Comparison of ENCODE assay signal across 13 cellular contexts in the genomic region with DNA sequence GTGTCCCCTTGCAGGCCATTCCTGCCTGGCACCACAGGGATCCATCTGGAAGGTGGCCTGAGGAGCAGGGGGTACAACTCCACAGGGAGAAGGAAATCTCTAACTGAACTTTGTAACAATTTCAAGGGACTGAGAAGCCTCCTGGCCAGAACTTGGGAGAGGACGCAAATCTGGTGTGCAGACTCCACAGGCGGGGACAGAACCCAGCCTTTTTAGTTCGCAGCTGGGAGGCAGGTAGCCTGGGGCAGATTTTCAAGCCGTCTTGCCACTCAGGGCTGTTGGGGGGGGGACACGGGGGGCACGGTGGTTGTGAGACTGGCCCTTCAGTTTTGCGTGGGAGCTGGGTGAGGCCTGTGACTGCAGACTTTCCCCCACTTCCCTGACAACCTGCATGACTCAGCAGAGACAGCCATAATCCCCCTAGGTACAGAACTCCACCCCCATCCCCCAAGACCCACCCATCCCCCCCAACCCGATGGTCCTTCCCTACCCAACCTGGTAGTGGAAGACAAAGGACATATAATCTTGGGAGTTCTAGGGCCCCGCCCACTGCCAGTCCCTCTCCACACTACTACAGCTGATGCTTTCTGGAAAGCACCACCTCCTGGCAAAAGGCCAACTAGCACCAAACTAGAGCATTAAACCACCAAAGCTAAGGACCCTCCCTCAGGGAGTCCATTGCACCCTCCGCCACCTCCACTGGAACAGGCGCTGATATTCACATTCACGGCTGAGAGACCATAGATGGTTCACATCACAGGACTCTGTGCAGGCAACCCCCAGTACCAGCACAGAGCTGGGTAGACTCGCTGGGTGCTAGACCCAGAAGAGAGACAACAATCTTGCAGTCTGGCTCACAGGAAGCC. TPM values are rescaled to one million over a fixed set of nuclear protein-coding genes. Genes with fewer than 3 reads are reported as not detected.
A peak's percentile ranks its signal among the peaks of the same experiment; 100 is the strongest.
DNase-seq lines count a peak whose midpoint lies in the region; ATAC-seq lines count a peak whose summit lies in the region.
"Had no signal": no experiment of that assay in that cellular context is flagged by ENCODE, and none has a peak within 500 bp of the region (broad histone marks: within the 10 kb centered on the region; RNA-seq: fewer than 3 reads in every experiment).

No MANE protein-coding gene starts in this region.

- no peaks in the 10 kb centered on the region for H3K27me3 Mint-ChIP-seq in stimulated activated naive B cell treated with anti-CD40 and anti-IgM and Interleukin-4, amounts not matched to agents 10 μg/mL and 1 μg/mL and 100 μg/mL, for 72 hours

- peaks cover 53 to 72% of the 10 kb centered on the region in 2 donors for H3K4me1 Mint-ChIP-seq in stimulated activated naive B cell treated with anti-CD40 and anti-IgM and Interleukin-4, amounts not matched to agents 10 μg/mL and 1 μg/mL and 100 μg/mL, for 72 hours

- H3K27ac ChIP-seq in ectodermal cell (ENCODE audit: insufficient read depth, low read depth, low read length, poor library complexity, severe bottlenecking), result peak overlapping the region; percentile 13
- H3K27ac ChIP-seq: ovary had no signal

- ATAC-seq in stimulated activated naive B cell treated with anti-CD40 and anti-IgM and Interleukin-4, amounts not matched to agents 10 μg/mL and 1 μg/mL and 100 μg/mL, for 72 hours (replicated peaks), result no peak
- no peak for ATAC-seq in activated CD4-positive, CD25-positive, alpha-beta regulatory T cell treated with anti-CD3 and anti-CD28 coated beads, Interleukin-2, amount 50 U/mL, for 24 hours
- ATAC-seq in GM21515 (IDR thresholded peaks at IDR 0.05; ENCODE audit: unreplicated experiment), result no peak

- peaks cover 6% of the 10 kb centered on the region for H3K4me1 ChIP-seq in ectodermal cell (ENCODE audit: control insufficient read depth, insufficient read depth, low read length)

- 69 to 72% methylated on average over 12 to 13 of the region's 13 CpGs for WGBS in ectodermal cell, 2 experiments

- peaks cover 7 to 34% of the 10 kb centered on the region in 2 donors for H3K36me3 Mint-ChIP-seq in stimulated activated naive B cell treated with anti-CD40 and anti-IgM and Interleukin-4, amounts not matched to agents 10 μg/mL and 1 μg/mL and 100 μg/mL, for 72 hours

- no peaks in the 10 kb centered on the region for H3K9me3 ChIP-seq in ectodermal cell (ENCODE audit: control insufficient read depth, low read length)
- H3K9me3 ChIP-seq: ovary had no signal

- H3K27ac Mint-ChIP-seq in stimulated activated naive B cell treated with anti-CD40 and anti-IgM and Interleukin-4, amounts not matched to agents 10 μg/mL and 1 μg/mL and 100 μg/mL, for 72 hours, result peak overlapping the region; percentile 87

- no peak overlapping the region for H3K4me3 ChIP-seq in ectodermal cell (ENCODE audit: insufficient read depth, low read depth, low read length)
- H3K4me3 ChIP-seq: ovary had no signal

- peaks cover 0 to 8% of the 10 kb centered on the region in 2 donors for H3K9me3 Mint-ChIP-seq in stimulated activated naive B cell treated with anti-CD40 and anti-IgM and Interleukin-4, amounts not matched to agents 10 μg/mL and 1 μg/mL and 100 μg/mL, for 72 hours

- no peak overlapping the region for H3K4me3 Mint-ChIP-seq in stimulated activated naive B cell treated with anti-CD40 and anti-IgM and Interleukin-4, amounts not matched to agents 10 μg/mL and 1 μg/mL and 100 μg/mL, for 72 hours

- no peaks in the 10 kb centered on the region for H3K27me3 ChIP-seq in ectodermal cell (ENCODE audit: control insufficient read depth, insufficient read depth, low read length, poor library complexity, severe bottlenecking)
- H3K27me3 ChIP-seq: ovary had no signal

- peaks cover 3% of the 10 kb centered on the region for H3K36me3 ChIP-seq in ectodermal cell (ENCODE audit: control insufficient read depth, insufficient read depth, low read length)
- H3K36me3 ChIP-seq: ovary had no signal

- DNase-seq in activated CD8-positive, alpha-beta memory T cell treated with anti-CD3 and anti-CD28 coated beads for 24 hours, result peak; percentile 62
- DNase-seq in activated CD8-positive, alpha-beta memory T cell treated with anti-CD3 and anti-CD28 coated beads, Interleukin-2, amount 50 U/mL, for 4 hours, result no peak
- DNase-seq in NCI-H1436 (lab: John Stamatoyannopoulos, UW) (peak; percentile 76), NCI-H526 treated with DMSO at 0.1 percent for 48 hours (lab: John Stamatoyannopoulos, UW) (no peak)
- DNase-seq in stimulated activated naive B cell treated with anti-CD40 and anti-IgM and Interleukin-4, amounts not matched to agents 10 μg/mL and 1 μg/mL and 100 μg/mL, for 72 hours, result no peak
- DNase-seq: C1 segment of cervical spinal cord; HCEC 1CT; MM.1S; ovary; stimulated activated CD4-positive, alpha-beta T cell treated with anti-CD3 and anti-CD28 coated beads, Interleukin-1b, Interleukin-23, amount 100 ng/mL, for 48 hours had no signal

RNA-seq across cellular contexts. Expression of gene HUS1B, which starts 3.0 kb away (rescaled TPM):
- polyA plus RNA-seq in ectodermal cell (2013, experiment 1 of 4), result not detected
- polyA plus RNA-seq in ectodermal cell (2013, experiment 2 of 4), result 0.39 TPM
- not detected for polyA plus RNA-seq in ectodermal cell (2013, experiment 3 of 4)
- polyA plus RNA-seq in ectodermal cell (2013, experiment 4 of 4), result not detected

RNA-seq across cellular contexts. Expression of gene EXOC2, which starts 33.0 kb away (rescaled TPM):
- polyA plus RNA-seq in ectodermal cell (2013, experiment 1 of 4), result 34.9 TPM
- 36.9 TPM for polyA plus RNA-seq in ectodermal cell (2013, experiment 2 of 4)
- 26.4 TPM for polyA plus RNA-seq in ectodermal cell (2013, experiment 3 of 4)
- 26.1 TPM for polyA plus RNA-seq in ectodermal cell (2013, experiment 4 of 4)

Comparison
In these comparisons a context has a peak if more than half of its experiments do, and no peak if none do; other contexts are left out.
1. DNase-seq: peak in activated CD8-positive, alpha-beta memory T cell treated with anti-CD3 and anti-CD28 coated beads for 24 hours (single experiment) and NCI-H1436 (single experiment); none in activated CD8-positive, alpha-beta memory T cell treated with anti-CD3 and anti-CD28 coated beads, Interleukin-2, amount 50 U/mL, for 4 hours (single experiment), stimulated activated naive B cell treated with anti-CD40 and anti-IgM and Interleukin-4, amounts not matched to agents 10 μg/mL and 1 μg/mL and 100 μg/mL, for 72 hours (single experiment) and NCI-H526 treated with DMSO at 0.1 percent for 48 hours (single experiment).